Comparison of ENCODE assay signal across 16 cellular contexts in genomic region chr4:187469627-187470026, GRCh38.
"Had no signal": no experiment of that assay in that cellular context is flagged by ENCODE, and none has a peak within 500 bp of the region (broad histone marks: within the 10 kb centered on the region; RNA-seq: fewer than 3 reads in every experiment).

No MANE protein-coding gene starts in this region.

- H3K4me1 ChIP-seq: colonic mucosa had no signal

- DNase-seq: colonic mucosa; dermis blood vessel endothelial cell; foreskin melanocyte; head of caudate nucleus; hippocampal formation; left colon; left ventricle myocardium superior; mesendoderm; naive thymus-derived CD8-positive, alpha-beta T cell; posterior cingulate gyrus; sigmoid colon; small intestine; stimulated activated CD4-positive, alpha-beta T cell treated with anti-CD3 and anti-CD28 coated beads, Interleukin-12 subunit alpha, Interleukin-12 subunit beta, amount 100 ng/mL, for 4 hours; stimulated activated naive CD4-positive, alpha-beta T cell; trophoblast cell had no signal

- H3K4me3 ChIP-seq: colonic mucosa, sigmoid colon had no signal

- H3K9me3 ChIP-seq: colonic mucosa, neutrophil, sigmoid colon had no signal

- H3K27ac ChIP-seq: colonic mucosa, neutrophil, sigmoid colon had no signal

- H3K36me3 ChIP-seq: colonic mucosa, neutrophil, sigmoid colon had no signal

- ATAC-seq: left colon; left ventricle myocardium superior; naive thymus-derived CD8-positive, alpha-beta T cell had no signal

- H3K27me3 ChIP-seq: colonic mucosa, neutrophil, sigmoid colon had no signal
